21 cellular contexts compared by ENCODE assay signal in genomic region chr19:3693030-3693925, GRCh38. TPM values are rescaled to one million over a fixed set of nuclear protein-coding genes. Genes with fewer than 3 reads are reported as not detected.
DNase-seq lines count a peak whose midpoint lies in the region; ATAC-seq, FAIRE-seq and TF ChIP-seq lines count a peak whose summit lies in the region.
"Had no signal": no experiment of that assay in that cellular context is flagged by ENCODE, and none has a peak within 500 bp of the region (broad histone marks: within the 10 kb centered on the region; RNA-seq: fewer than 3 reads in every experiment).

No MANE protein-coding gene starts in this region.

- no peaks in the 10 kb centered on the region for H3K27me3 Mint-ChIP-seq in chondrocyte (ENCODE audit: low read depth)
- no peaks in the 10 kb centered on the region for H3K27me3 Mint-ChIP-seq in MCF 10A (ENCODE audit: insufficient read depth, unreplicated experiment)
- H3K27me3 Mint-ChIP-seq in naive thymus-derived CD8-positive, alpha-beta T cell, result no peaks in the 10 kb centered on the region
- H3K27me3 Mint-ChIP-seq: activated naive CD8-positive, alpha-beta T cell treated with anti-CD3 and anti-CD28 coated beads for 36 hours had no signal

- H4K20me1 ChIP-seq in HepG2 (ENCODE audit: insufficient read depth, low read length) (peaks cover 8% of the 10 kb centered on the region; the same call in 1 of the 2 replicates), osteoblast (ENCODE audit: insufficient read depth, low read length) (peaks cover 76% of the 10 kb centered on the region)

- H3K9me3 ChIP-seq in HepG2 (ENCODE audit: low read length) (no peaks in the 10 kb centered on the region), right lobe of liver (no peaks in the 10 kb centered on the region), osteoblast (ENCODE audit: low read depth, low read length) (no peaks in the 10 kb centered on the region)
- H3K9me3 ChIP-seq: psoas muscle, spleen, suprapubic skin had no signal

- TF ChIP-seq EP300 in HepG2 (IDR thresholded peaks at IDR 0.05; ENCODE audit: low read depth in 2 of 2, low read length in 2 of 2), result no peak
- no peak for TF ChIP-seq EP300 in HepG2 (CRISPR knock-in tag; IDR thresholded peaks at IDR 0.05; ENCODE audit: borderline replicate concordance)

- H3K27ac Mint-ChIP-seq in chondrocyte (ENCODE audit: unreplicated experiment) (peak overlapping the region; percentile 81), MCF 10A (ENCODE audit: low read depth, unreplicated experiment) (no peak overlapping the region)
- peak overlapping the region in 4 of 10 donors; percentile 31 to 70 (median 54) for H3K27ac Mint-ChIP-seq in naive thymus-derived CD8-positive, alpha-beta T cell
- H3K27ac Mint-ChIP-seq: activated naive CD8-positive, alpha-beta T cell treated with anti-CD3 and anti-CD28 coated beads for 36 hours; activated T-cell treated with anti-CD3 and anti-CD28 coated beads, Interleukin-2, amount 50 U/mL, for 72 hours; CD8-positive, alpha-beta T cell; nephron had no signal

- H3K4me3 ChIP-seq in HepG2 (replicated peaks in 1 of 3; ENCODE audit: insufficient read depth in 1 of 3, low read depth in 2 of 3, low read length in 3 of 3) (no peak overlapping the region), right lobe of liver (no peak overlapping the region), osteoblast (ENCODE audit: insufficient read depth, low read length) (no peak overlapping the region)
- H3K4me3 ChIP-seq: psoas muscle, spleen, suprapubic skin had no signal

- intact Hi-C loops in HepG2 (cut with micrococcal nuclease; ENCODE audit: unreplicated experiment), result no loop called here
- intact Hi-C loops in right lobe of liver (cut with DNase I), result no loop called here
- intact Hi-C loops in MCF 10A (cut with micrococcal nuclease), result no loop called here

- H3K27me3 ChIP-seq in HepG2 (ENCODE audit: control insufficient read depth in 1 of 2, insufficient read depth in 2 of 2, low read length in 2 of 2) (no peaks in the 10 kb centered on the region), right lobe of liver (no peaks in the 10 kb centered on the region), osteoblast (ENCODE audit: insufficient read depth, low read length) (no peaks in the 10 kb centered on the region)
- H3K27me3 ChIP-seq: spleen, suprapubic skin had no signal

- no peak for TF ChIP-seq RAD21 in HepG2 (CRISPR knock-in tag; IDR thresholded peaks at IDR 0.05)

- H3K4me1 Mint-ChIP-seq in chondrocyte (ENCODE audit: low read depth) (peaks cover 36% of the 10 kb centered on the region), MCF 10A (ENCODE audit: insufficient read depth, unreplicated experiment) (no peaks in the 10 kb centered on the region)
- peaks cover 26 to 53% (median 42%) of the 10 kb centered on the region in 4 donors for H3K4me1 Mint-ChIP-seq in naive thymus-derived CD8-positive, alpha-beta T cell

- POLR2A ChIA-PET in HepG2 (lab: Yijun Ruan, JAX) (no interaction called here), MCF 10A (lab: Yijun Ruan, JAX) (no interaction called here)
- POLR2A ChIA-PET in naive thymus-derived CD8-positive, alpha-beta T cell (lab: Charles Lee), result interaction anchor here (1.1 kb wide), 1 partner anchor 21 kb away, joined by 4 read pairs; no protein-coding TSS in a partner anchor

- no peak for FAIRE-seq in HepG2 (lab: Jason Lieb, UNC)

- H3K4me3 Mint-ChIP-seq in chondrocyte (ENCODE audit: unreplicated experiment) (no peak overlapping the region), MCF 10A (ENCODE audit: unreplicated experiment) (no peak overlapping the region)
- no peak overlapping the region for H3K4me3 Mint-ChIP-seq in naive thymus-derived CD8-positive, alpha-beta T cell
- H3K4me3 Mint-ChIP-seq: activated naive CD8-positive, alpha-beta T cell treated with anti-CD3 and anti-CD28 coated beads for 36 hours; activated T-cell treated with anti-CD3 and anti-CD28 coated beads, Interleukin-2, amount 50 U/mL, for 72 hours; brain; CD8-positive, alpha-beta T cell; nephron had no signal

- ATAC-seq in HepG2, result no peak
- no peak for ATAC-seq in right lobe of liver
- ATAC-seq in naive thymus-derived CD8-positive, alpha-beta T cell, result no peak
- ATAC-seq in GM18873 (IDR thresholded peaks at IDR 0.05; ENCODE audit: low FRiP score, unreplicated experiment), result no peak
- ATAC-seq: PC-3 had no signal

- no peak overlapping the region for H2AFZ ChIP-seq in HepG2 (ENCODE audit: low read length)
- no peak overlapping the region for H2AFZ ChIP-seq in osteoblast (ENCODE audit: low read length)

- WGBS in HepG2 (ENCODE audit: low lambda C conversion rate), result 97% methylated on average over 22 of the region's 34 CpGs
- 84% methylated on average over 11 of the region's 34 CpGs for WGBS in right lobe of liver (ENCODE audit: insufficient coverage, low coverage, low lambda C conversion rate, missing lambda C conversion rate)

- H3K9me3 Mint-ChIP-seq in chondrocyte (ENCODE audit: low read depth) (no peaks in the 10 kb centered on the region), MCF 10A (ENCODE audit: unreplicated experiment) (no peaks in the 10 kb centered on the region)
- H3K9me3 Mint-ChIP-seq in naive thymus-derived CD8-positive, alpha-beta T cell, result peaks cover 0 to 2% (median 0%) of the 10 kb centered on the region in 9 donors
- H3K9me3 Mint-ChIP-seq: CD8-positive, alpha-beta T cell; nephron had no signal

- H3K4me1 ChIP-seq in HepG2 (ENCODE audit: insufficient read depth, low read length) (peaks cover 15% of the 10 kb centered on the region), right lobe of liver (peaks cover 0 to under 1% (median 0%) of the 10 kb centered on the region in 4 donors), osteoblast (ENCODE audit: insufficient read depth, low read length) (peaks cover under 1% of the 10 kb centered on the region)

- in situ Hi-C loops in HepG2 (cut with HindIII; ENCODE audit: extremely low pct_ligation_motif_present, low pct_unique_long_range_greater_than_20kb), result no loop called here

- DNase-seq in HepG2 (ENCODE audit: low spot score) (no peak), right lobe of liver (no peak), chondrocyte (ENCODE audit: low spot score) (peak; percentile 77), osteoblast (ENCODE audit: insufficient read length, low spot score, missing footprints) (peak; percentile 82), DMS153 treated with DMSO at 0.1 percent for 48 hours (lab: John Stamatoyannopoulos, UW; ENCODE audit: unreplicated experiment) (no peak), MCF 10A (ENCODE audit: unreplicated experiment) (no peak)
- DNase-seq in naive thymus-derived CD8-positive, alpha-beta T cell, result no peak
- DNase-seq: foreskin melanocyte, kidney glomerular epithelial cell, psoas muscle, spleen, T1000 had no signal

- H3K79me2 ChIP-seq in HepG2 (ENCODE audit: insufficient read depth, low read length), result peaks cover 18% of the 10 kb centered on the region
- H3K79me2 ChIP-seq in osteoblast (ENCODE audit: insufficient read depth, low read length), result peaks cover 92% of the 10 kb centered on the region

- H3K36me3 ChIP-seq in HepG2 (replicated peaks in 1 of 2; ENCODE audit: control insufficient read depth in 1 of 2, insufficient read depth in 2 of 2, low read length in 2 of 2) (no peaks in the 10 kb centered on the region), right lobe of liver (no peaks in the 10 kb centered on the region), osteoblast (ENCODE audit: insufficient read depth, low read length) (peaks cover 3% of the 10 kb centered on the region)
- H3K36me3 ChIP-seq: suprapubic skin had no signal

- H3K4me2 ChIP-seq in HepG2 (ENCODE audit: low read depth, low read length) (no peak overlapping the region), osteoblast (ENCODE audit: insufficient read depth, low read length) (no peak overlapping the region)

- H3K36me3 Mint-ChIP-seq in chondrocyte (ENCODE audit: low read depth), result no peaks in the 10 kb centered on the region
- H3K36me3 Mint-ChIP-seq in MCF 10A (ENCODE audit: insufficient read depth, unreplicated experiment), result peaks cover 12% of the 10 kb centered on the region
- H3K36me3 Mint-ChIP-seq in naive thymus-derived CD8-positive, alpha-beta T cell, result peaks cover 0 to 2% (median 0%) of the 10 kb centered on the region in 3 donors

- H3K9ac ChIP-seq in HepG2 (ENCODE audit: insufficient read depth, low read depth, low read length), result no peak overlapping the region

- H3K27ac ChIP-seq in HepG2 (ENCODE audit: extremely low read length, insufficient read depth, low read length) (no peak overlapping the region), right lobe of liver (no peak overlapping the region), osteoblast (ENCODE audit: low read depth, low read length) (no peak overlapping the region)
- H3K27ac ChIP-seq: psoas muscle, spleen, suprapubic skin had no signal

- TF ChIP-seq POLR2A in HepG2 (IDR thresholded peaks at IDR 0.05; ENCODE audit: insufficient read depth in 1 of 2, low read depth in 2 of 2, low read length in 2 of 2) (no peak), right lobe of liver (IDR thresholded peaks at IDR 0.05) (no peak)

- BruUV-seq in HepG2 (replicated peaks; lab: Mats Ljungman, UMichigan), result no TSS peak
- no TSS peak for BruUV-seq in MCF 10A (replicated peaks; lab: Mats Ljungman, UMichigan)

- CTCF ChIA-PET in HepG2 (lab: Yijun Ruan, JAX; ENCODE audit: low intra/inter-chr PET ratio, low total read pairs), result interaction anchor here (1.5 kb wide), 1 partner anchor 13 kb away, joined by 9 read pairs; no protein-coding TSS in a partner anchor
- CTCF ChIA-PET in MCF 10A (lab: Yijun Ruan, JAX), result interaction anchor here (0.6 to 0.8 kb wide), 4 partner anchors 26 to 428 kb away, joined by 3 to 4 read pairs (median 3); no protein-coding TSS in a partner anchor

- TF ChIP-seq CTCF in HepG2 (CRISPR knock-in tag; IDR thresholded peaks at IDR 0.05) (no peak), right lobe of liver (IDR thresholded peaks at IDR 0.05) (no peak), chondrocyte (IDR thresholded peaks at IDR 0.05) (no peak), osteoblast (IDR thresholded peaks at IDR 0.05; ENCODE audit: extremely low read depth, low read depth, low read length) (no peak), MCF 10A (IDR thresholded peaks at IDR 0.05; ENCODE audit: unreplicated experiment) (no peak)

RNA-seq across cellular contexts. Expression of gene PIP5K1C, which starts 7.0 kb away (rescaled TPM):
- 4.3 and 5.2 TPM in 2 replicates for total RNA-seq in HepG2 (2016; rRNA removed; fragmentation: Illumina TruSeq; extraction: Trizol)
- 7.1 TPM in 2 replicates for total RNA-seq in HepG2 (2016; cell fraction: cytosol; rRNA removed; fragmentation: Illumina TruSeq; extraction: Trizol; ENCODE audit: low read depth)
- 3.5 and 4.4 TPM in 2 replicates for total RNA-seq in HepG2 (2016; cell fraction: insoluble cytoplasmic fraction; rRNA removed; fragmentation: Illumina TruSeq; extraction: Trizol)
- 6.2 and 6.4 TPM in 2 replicates for total RNA-seq in HepG2 (2016; cell fraction: membrane; rRNA removed; fragmentation: Illumina TruSeq; extraction: Trizol)
- total RNA-seq in HepG2 (2016; cell fraction: nucleus; rRNA removed; fragmentation: Illumina TruSeq; extraction: Trizol), result 3.7 and 4.3 TPM in 2 replicates
- polyA plus RNA-seq in HepG2 (2011; rRNA removed), result 3.6 and 4.8 TPM in 2 replicates
- 1.9 and 2.3 TPM in 2 replicates for polyA plus RNA-seq in HepG2 (2011; cell fraction: cytosol; rRNA removed)
- 11.5 and 14.0 TPM in 2 replicates for polyA plus RNA-seq in HepG2 (2011; cell fraction: nucleus; rRNA removed)
- 6.4 and 8.6 TPM in 2 replicates for polyA plus RNA-seq in HepG2 (2012)
- polyA plus RNA-seq in HepG2 (2016; cell fraction: cytosol; fragmentation: Illumina TruSeq; extraction: Trizol; ENCODE audit: low read depth), result 0.99 and 1.0 TPM in 2 replicates
- polyA plus RNA-seq in HepG2 (2016; cell fraction: insoluble cytoplasmic fraction; fragmentation: Illumina TruSeq; extraction: Trizol; ENCODE audit: low read depth), result 6.8 and 10.5 TPM in 2 replicates
- polyA plus RNA-seq in HepG2 (2016; cell fraction: membrane; fragmentation: Illumina TruSeq; extraction: Trizol; ENCODE audit: low read depth), result 4.0 and 4.6 TPM in 2 replicates
- polyA plus RNA-seq in HepG2 (2016; cell fraction: nucleus; fragmentation: Illumina TruSeq; extraction: Trizol; ENCODE audit: insufficient read depth, low read depth), result 16.9 and 17.1 TPM in 2 replicates
- polyA minus RNA-seq in HepG2 (2011; rRNA and poly(A)+ RNA removed; ENCODE audit: low replicate concordance), result 21.9 and 27.3 TPM in 2 replicates
- 6.3 and 12.3 TPM in 2 replicates for polyA minus RNA-seq in HepG2 (2011; cell fraction: cytosol; rRNA and poly(A)+ RNA removed)
- 5.9 and 6.3 TPM in 2 replicates for polyA minus RNA-seq in HepG2 (2011; cell fraction: nucleus; rRNA and poly(A)+ RNA removed)
- total RNA-seq in right lobe of liver, result 1 to 10 TPM; 5.3 to 9.8 (median 7.6) TPM
- 81.0 to 98.4 TPM (median 85.5 TPM) in 3 replicates for total RNA-seq in chondrocyte
- 30.4 and 31.5 TPM in 2 replicates for total RNA-seq in osteoblast
- total RNA-seq in MCF 10A (2022), result 13.3 and 15.8 TPM in 2 replicates
- total RNA-seq in naive thymus-derived CD8-positive, alpha-beta T cell, result 10 to 100 TPM; 30.6 to 32.0 TPM
- polyA plus RNA-seq in naive thymus-derived CD8-positive, alpha-beta T cell, result 10 to 100 TPM in 1 of 3 donors, 1 to 10 TPM in 2; 3.9 to 10.1 (median 7.4) TPM

RNA-seq across cellular contexts. Expression of gene TJP3, which starts 14.9 kb away (rescaled TPM):
- 20.6 and 21.5 TPM in 2 replicates for total RNA-seq in HepG2 (2016; rRNA removed; fragmentation: Illumina TruSeq; extraction: Trizol)
- 4.8 and 6.1 TPM in 2 replicates for total RNA-seq in HepG2 (2016; cell fraction: cytosol; rRNA removed; fragmentation: Illumina TruSeq; extraction: Trizol; ENCODE audit: low read depth)
- 12.8 and 26.0 TPM in 2 replicates for total RNA-seq in HepG2 (2016; cell fraction: insoluble cytoplasmic fraction; rRNA removed; fragmentation: Illumina TruSeq; extraction: Trizol)
- 6.5 and 7.3 TPM in 2 replicates for total RNA-seq in HepG2 (2016; cell fraction: membrane; rRNA removed; fragmentation: Illumina TruSeq; extraction: Trizol)
- 21.9 and 26.6 TPM in 2 replicates for total RNA-seq in HepG2 (2016; cell fraction: nucleus; rRNA removed; fragmentation: Illumina TruSeq; extraction: Trizol)
- 2.3 and 3.3 TPM in 2 replicates for polyA plus RNA-seq in HepG2 (2011; rRNA removed)
- polyA plus RNA-seq in HepG2 (2011; cell fraction: cytosol; rRNA removed), result 0.60 and 0.95 TPM in 2 replicates
- 7.0 and 7.9 TPM in 2 replicates for polyA plus RNA-seq in HepG2 (2011; cell fraction: nucleus; rRNA removed)
- 5.3 and 9.8 TPM in 2 replicates for polyA plus RNA-seq in HepG2 (2012)
- polyA plus RNA-seq in HepG2 (2016; cell fraction: cytosol; fragmentation: Illumina TruSeq; extraction: Trizol; ENCODE audit: low read depth), result 1.8 and 2.4 TPM in 2 replicates
- polyA plus RNA-seq in HepG2 (2016; cell fraction: insoluble cytoplasmic fraction; fragmentation: Illumina TruSeq; extraction: Trizol; ENCODE audit: low read depth), result 14.4 and 15.0 TPM in 2 replicates
- 3.0 and 3.4 TPM in 2 replicates for polyA plus RNA-seq in HepG2 (2016; cell fraction: membrane; fragmentation: Illumina TruSeq; extraction: Trizol; ENCODE audit: low read depth)
- 30.0 and 33.5 TPM in 2 replicates for polyA plus RNA-seq in HepG2 (2016; cell fraction: nucleus; fragmentation: Illumina TruSeq; extraction: Trizol; ENCODE audit: insufficient read depth, low read depth)
- polyA minus RNA-seq in HepG2 (2011; rRNA and poly(A)+ RNA removed; ENCODE audit: low replicate concordance), result 4.2 and 4.7 TPM in 2 replicates
- 4.5 and 6.3 TPM in 2 replicates for polyA minus RNA-seq in HepG2 (2011; cell fraction: cytosol; rRNA and poly(A)+ RNA removed)
- polyA minus RNA-seq in HepG2 (2011; cell fraction: nucleus; rRNA and poly(A)+ RNA removed), result 3.5 and 6.6 TPM in 2 replicates
- total RNA-seq in right lobe of liver, result 10 to 100 TPM in 5 of 6 experiments, 1 to 10 TPM in 1; 7.9 to 27.0 (median 16.5) TPM
- not detected in 3 replicates for total RNA-seq in chondrocyte
- not detected in 2 replicates for total RNA-seq in osteoblast
- 0.69 and 1.6 TPM in 2 replicates for total RNA-seq in MCF 10A (2022)
- 10 to 100 TPM; 13.0 TPM for total RNA-seq in naive thymus-derived CD8-positive, alpha-beta T cell
- polyA plus RNA-seq in naive thymus-derived CD8-positive, alpha-beta T cell, result 10 to 100 TPM in 1 of 3 donors, 1 to 10 TPM in 2; 5.2 to 11.1 (median 8.9) TPM
- polyA plus RNA-seq: AG04450 had no signal

Comparison
In these comparisons a context has a peak if more than half of its experiments do, and no peak if none do; other contexts are left out.
1. DNase-seq: peak in chondrocyte (single experiment) and osteoblast (single experiment); none in HepG2 (single experiment), right lobe of liver (0 of 3), DMS153 treated with DMSO at 0.1 percent for 48 hours (single experiment), MCF 10A (single experiment) and naive thymus-derived CD8-positive, alpha-beta T cell (0 of 10).